In the genomic region with DNA sequence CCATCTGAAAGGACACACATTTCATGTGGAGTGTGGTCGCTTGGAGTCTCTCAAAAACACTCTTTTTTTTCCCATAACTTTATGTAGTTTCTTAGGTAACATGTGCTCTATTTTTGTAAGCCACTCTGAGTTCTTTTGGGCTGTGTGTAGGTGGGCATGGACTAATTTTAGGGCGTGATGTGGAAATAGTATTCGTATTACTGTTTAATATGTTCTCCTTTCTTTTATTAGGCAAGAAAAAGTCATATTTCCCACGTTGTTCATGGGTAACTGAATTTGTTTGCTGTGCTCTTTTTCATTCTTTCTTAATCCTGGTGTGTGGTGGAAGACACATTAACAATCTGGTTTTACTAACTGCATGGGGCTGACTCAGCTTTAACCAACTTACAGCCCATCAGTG, we compare ENCODE assay signal across 19 cellular contexts. TPM values are rescaled to one million over a fixed set of nuclear protein-coding genes. Genes with fewer than 3 reads are reported as not detected.
DNase-seq lines count a peak whose midpoint lies in the region; ATAC-seq and TF ChIP-seq lines count a peak whose summit lies in the region.
"Had no signal": no experiment of that assay in that cellular context is flagged by ENCODE, and none has a peak within 500 bp of the region (broad histone marks: within the 10 kb centered on the region; RNA-seq: fewer than 3 reads in every experiment).

No MANE protein-coding gene starts in this region.

- peaks cover 96% of the 10 kb centered on the region for H3K36me3 Mint-ChIP-seq in activated T-cell treated with anti-CD3 and anti-CD28 coated beads, Interleukin-2, amount 50 U/mL, for 24 hours (ENCODE audit: low read depth)
- peaks cover 32% of the 10 kb centered on the region for H3K36me3 Mint-ChIP-seq in activated naive CD8-positive, alpha-beta T cell treated with anti-CD3 and anti-CD28 coated beads, Interleukin-2, amount 50 U/mL, for 24 hours (ENCODE audit: low read depth)

- H3K4me1 Mint-ChIP-seq in activated T-cell treated with anti-CD3 and anti-CD28 coated beads, Interleukin-2, amount 50 U/mL, for 24 hours (ENCODE audit: low read depth), result peaks cover 27% of the 10 kb centered on the region
- peaks cover 3% of the 10 kb centered on the region for H3K4me1 Mint-ChIP-seq in activated naive CD8-positive, alpha-beta T cell treated with anti-CD3 and anti-CD28 coated beads, Interleukin-2, amount 50 U/mL, for 24 hours
- H3K4me1 Mint-ChIP-seq: activated B cell treated with CpG ODN at 0.5 μM for 24 hours had no signal

- no peak for TF ChIP-seq CTCF in fibroblast of villous mesenchyme (IDR thresholded peaks at IDR 0.05; ENCODE audit: insufficient read depth, low read depth, low read length)
- TF ChIP-seq CTCF in suprapubic skin (IDR thresholded peaks at IDR 0.05), result no peak

- DNase-seq in activated T-cell treated with anti-CD3 and anti-CD28 coated beads, Interleukin-2, amount 50 U/mL, for 24 hours, result no peak
- DNase-seq in activated T-cell treated with anti-CD3 and anti-CD28 coated beads, Interleukin-2, amount 50 U/mL, for 48 hours, result no peak
- DNase-seq in activated naive CD8-positive, alpha-beta T cell treated with anti-CD3 and anti-CD28 coated beads, Interleukin-2, amount 50 U/mL, for 24 hours, result no peak
- DNase-seq in fibroblast of villous mesenchyme (ENCODE audit: low read depth) (peak; percentile 52), suprapubic skin (ENCODE audit: low spot score in 2 of 2) (no peak), A172 (ENCODE audit: low spot score) (no peak)
- DNase-seq: 8988T; activated B cell treated with CpG ODN at 0.5 μM for 24 hours; cerebellar nuclear complex; COR-L47; glutamatergic neuron; KG1; NCI-H1436; stimulated activated CD4-positive, alpha-beta T cell treated with anti-CD3 and anti-CD28 coated beads, Interleukin-4, amount 100 ng/mL, for 24 hours; trophoblast cell had no signal

- peaks cover 44% of the 10 kb centered on the region for H3K4me1 ChIP-seq in suprapubic skin

- peak overlapping the region; percentile 3 for H3K27ac ChIP-seq in suprapubic skin

- ATAC-seq in activated naive CD8-positive, alpha-beta T cell treated with anti-CD3 and anti-CD28 coated beads, Interleukin-2, amount 50 U/mL, for 24 hours, result no peak
- no peak for ATAC-seq in GM21529 (IDR thresholded peaks at IDR 0.05; ENCODE audit: unreplicated experiment)
- ATAC-seq in GM19467 (IDR thresholded peaks at IDR 0.05; ENCODE audit: unreplicated experiment), result no peak
- ATAC-seq: sciatic nerve had no signal

- no peaks in the 10 kb centered on the region for H3K27me3 Mint-ChIP-seq in activated T-cell treated with anti-CD3 and anti-CD28 coated beads, Interleukin-2, amount 50 U/mL, for 24 hours
- no peaks in the 10 kb centered on the region for H3K27me3 Mint-ChIP-seq in activated naive CD8-positive, alpha-beta T cell treated with anti-CD3 and anti-CD28 coated beads, Interleukin-2, amount 50 U/mL, for 24 hours
- H3K27me3 Mint-ChIP-seq: activated B cell treated with CpG ODN at 0.5 μM for 24 hours; activated naive CD4-positive, alpha-beta T cell treated with anti-CD3 and anti-CD28 coated beads, Interleukin-2, amount 50 U/mL, for 24 hours had no signal

- H3K4me3 Mint-ChIP-seq in activated T-cell treated with anti-CD3 and anti-CD28 coated beads, Interleukin-2, amount 50 U/mL, for 24 hours, result no peak overlapping the region
- no peak overlapping the region for H3K4me3 Mint-ChIP-seq in activated naive CD8-positive, alpha-beta T cell treated with anti-CD3 and anti-CD28 coated beads, Interleukin-2, amount 50 U/mL, for 24 hours
- H3K4me3 Mint-ChIP-seq: activated B cell treated with CpG ODN at 0.5 μM for 24 hours; activated naive CD4-positive, alpha-beta T cell treated with anti-CD3 and anti-CD28 coated beads, Interleukin-2, amount 50 U/mL, for 24 hours had no signal

- TF ChIP-seq POLR2A in suprapubic skin (IDR thresholded peaks at IDR 0.05), result no peak

- H3K27ac Mint-ChIP-seq in activated T-cell treated with anti-CD3 and anti-CD28 coated beads, Interleukin-2, amount 50 U/mL, for 24 hours, result peak overlapping the region; percentile 26
- peak overlapping the region; percentile 7 for H3K27ac Mint-ChIP-seq in activated naive CD8-positive, alpha-beta T cell treated with anti-CD3 and anti-CD28 coated beads, Interleukin-2, amount 50 U/mL, for 24 hours
- H3K27ac Mint-ChIP-seq: activated B cell treated with CpG ODN at 0.5 μM for 24 hours; activated naive CD4-positive, alpha-beta T cell treated with anti-CD3 and anti-CD28 coated beads, Interleukin-2, amount 50 U/mL, for 24 hours had no signal

- H3K27me3 ChIP-seq in suprapubic skin, result no peaks in the 10 kb centered on the region

- H3K9me3 ChIP-seq in suprapubic skin, result no peaks in the 10 kb centered on the region

- H3K36me3 ChIP-seq in suprapubic skin, result peaks cover 87% of the 10 kb centered on the region

- no peak for TF ChIP-seq EP300 in suprapubic skin (IDR thresholded peaks at IDR 0.05)

- H3K9me3 Mint-ChIP-seq in activated T-cell treated with anti-CD3 and anti-CD28 coated beads, Interleukin-2, amount 50 U/mL, for 24 hours, result no peaks in the 10 kb centered on the region
- no peaks in the 10 kb centered on the region for H3K9me3 Mint-ChIP-seq in activated naive CD8-positive, alpha-beta T cell treated with anti-CD3 and anti-CD28 coated beads, Interleukin-2, amount 50 U/mL, for 24 hours
- H3K9me3 Mint-ChIP-seq: activated B cell treated with CpG ODN at 0.5 μM for 24 hours; activated naive CD4-positive, alpha-beta T cell treated with anti-CD3 and anti-CD28 coated beads, Interleukin-2, amount 50 U/mL, for 24 hours had no signal

- H3K4me3 ChIP-seq in fibroblast of villous mesenchyme (ENCODE audit: low read depth, low read length) (no peak overlapping the region), suprapubic skin (no peak overlapping the region)

- WGBS in suprapubic skin, result 58% methylated on average over 4 of the region's 4 CpGs

RNA-seq across cellular contexts. Expression of a gene that starts 27.4 kb away (rescaled TPM):
- 79.6 and 87.7 TPM in 2 replicates for total RNA-seq in fibroblast of villous mesenchyme
- 100 to 1,000 TPM; 172 to 237 (median 230) TPM for total RNA-seq in suprapubic skin
- 38.4 and 48.0 TPM in 2 replicates for total RNA-seq in A172 (2014; rRNA removed; shearing (Covaris generic))
